19 cellular contexts compared by ENCODE assay signal in the genomic region with DNA sequence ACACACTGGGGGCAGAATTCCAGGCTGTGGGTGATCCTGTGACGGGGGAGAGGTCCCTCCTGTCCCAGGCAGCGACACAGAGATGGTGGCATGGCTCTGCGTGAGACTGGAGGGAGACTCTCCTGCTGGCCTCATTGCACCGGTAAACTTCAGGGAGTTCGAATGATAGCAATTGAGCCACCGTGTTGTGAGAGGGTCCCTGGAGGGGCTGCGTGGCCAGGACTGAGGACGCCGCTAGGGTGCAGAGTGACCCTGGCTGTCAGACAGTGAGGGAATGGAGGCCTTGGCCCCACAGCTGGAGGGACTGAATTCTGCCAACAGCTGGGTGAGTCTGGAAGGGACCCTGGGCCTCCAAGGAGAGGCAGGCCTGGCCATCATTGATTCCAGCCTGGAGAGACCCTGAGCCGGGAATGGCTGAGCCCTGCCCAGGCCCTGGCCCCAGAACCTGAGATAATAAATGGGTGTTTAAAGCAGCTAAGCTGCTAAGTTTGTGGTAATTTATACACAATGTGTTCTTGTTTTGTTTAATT. TPM values are rescaled to one million over a fixed set of nuclear protein-coding genes. Genes with fewer than 3 reads are reported as not detected.
DNase-seq lines count a peak whose midpoint lies in the region; ATAC-seq and TF ChIP-seq lines count a peak whose summit lies in the region.
"Had no signal": no experiment of that assay in that cellular context is flagged by ENCODE, and none has a peak within 500 bp of the region (broad histone marks: within the 10 kb centered on the region; RNA-seq: fewer than 3 reads in every experiment).

No MANE protein-coding gene starts in this region.

- H3K9me3 Mint-ChIP-seq in MCF 10A (ENCODE audit: unreplicated experiment): no peaks in the 10 kb centered on the region
- H3K9me3 Mint-ChIP-seq in stimulated activated effector memory CD8-positive, alpha-beta T cell treated with anti-CD3 and anti-CD28 coated beads, Interleukin-12 subunit alpha, Interleukin-12 subunit beta, amount 100 ng/mL, for 72 hours: no peaks in the 10 kb centered on the region
- H3K9me3 Mint-ChIP-seq: CD4-positive, CD25-positive, alpha-beta regulatory T cell; CD8-positive, alpha-beta memory T cell had no signal

- H3K4me2 ChIP-seq in GM23248 (ENCODE audit: unreplicated experiment): no peak overlapping the region

- CTCF ChIA-PET in MCF 10A (lab: Yijun Ruan, JAX): interaction anchor here (1.2 kb wide), 1 partner anchor 220 kb away, joined by 3 read pairs; no protein-coding TSS in a partner anchor

- TF ChIP-seq CTCF in MCF 10A (IDR thresholded peaks at IDR 0.05; ENCODE audit: unreplicated experiment): no peak
- no peak for TF ChIP-seq CTCF in breast epithelium (IDR thresholded peaks at IDR 0.05)
- no peak for TF ChIP-seq CTCF in BE2C (IDR thresholded peaks at IDR 0.05; ENCODE audit: low read depth, low read length)

- H3F3A ChIP-seq in GM23248 (ENCODE audit: insufficient read depth): no peaks in the 10 kb centered on the region

- no peak for ATAC-seq in stimulated activated effector memory CD8-positive, alpha-beta T cell treated with anti-CD3 and anti-CD28 coated beads, Interleukin-12 subunit alpha, Interleukin-12 subunit beta, amount 100 ng/mL, for 72 hours
- ATAC-seq: GM12878 had no signal

- H3K27me3 Mint-ChIP-seq in MCF 10A (ENCODE audit: insufficient read depth, unreplicated experiment): no peaks in the 10 kb centered on the region
- H3K27me3 Mint-ChIP-seq: CD4-positive, CD25-positive, alpha-beta regulatory T cell; CD8-positive, alpha-beta memory T cell had no signal

- no peaks in the 10 kb centered on the region for H4K20me1 ChIP-seq in GM23248 (ENCODE audit: insufficient read depth)

- no peaks in the 10 kb centered on the region for H3K4me1 ChIP-seq in breast epithelium
- no peaks in the 10 kb centered on the region for H3K4me1 ChIP-seq in BE2C
- H3K4me1 ChIP-seq in GM23248 (ENCODE audit: insufficient read depth): no peaks in the 10 kb centered on the region

- no peaks in the 10 kb centered on the region for H3K4me1 Mint-ChIP-seq in MCF 10A (ENCODE audit: insufficient read depth, unreplicated experiment)
- H3K4me1 Mint-ChIP-seq in stimulated activated effector memory CD8-positive, alpha-beta T cell treated with anti-CD3 and anti-CD28 coated beads, Interleukin-12 subunit alpha, Interleukin-12 subunit beta, amount 100 ng/mL, for 72 hours: no peaks in the 10 kb centered on the region
- H3K4me1 Mint-ChIP-seq: CD4-positive, CD25-positive, alpha-beta regulatory T cell; CD8-positive, alpha-beta memory T cell had no signal

- H3K36me3 Mint-ChIP-seq in MCF 10A (ENCODE audit: insufficient read depth, unreplicated experiment): peaks cover 48% of the 10 kb centered on the region
- peaks cover 33% of the 10 kb centered on the region for H3K36me3 Mint-ChIP-seq in stimulated activated effector memory CD8-positive, alpha-beta T cell treated with anti-CD3 and anti-CD28 coated beads, Interleukin-12 subunit alpha, Interleukin-12 subunit beta, amount 100 ng/mL, for 72 hours

- in situ Hi-C loops in GM23248 (cut with MboI): no loop called here

- TF ChIP-seq POLR2A in breast epithelium (IDR thresholded peaks at IDR 0.05): no peak

- no peaks in the 10 kb centered on the region for H3K9me3 ChIP-seq in breast epithelium
- no peaks in the 10 kb centered on the region for H3K9me3 ChIP-seq in BE2C
- no peaks in the 10 kb centered on the region for H3K9me3 ChIP-seq in GM23248 (ENCODE audit: low read depth)

- no peak overlapping the region for H3K27ac ChIP-seq in breast epithelium
- no peak overlapping the region for H3K27ac ChIP-seq in GM23248
- H3K27ac ChIP-seq: HL-60 had no signal

- H3K4me3 Mint-ChIP-seq in MCF 10A (ENCODE audit: unreplicated experiment): no peak overlapping the region
- no peak overlapping the region for H3K4me3 Mint-ChIP-seq in stimulated activated effector memory CD8-positive, alpha-beta T cell treated with anti-CD3 and anti-CD28 coated beads, Interleukin-12 subunit alpha, Interleukin-12 subunit beta, amount 100 ng/mL, for 72 hours
- H3K4me3 Mint-ChIP-seq: CD4-positive, CD25-positive, alpha-beta regulatory T cell; CD8-positive, alpha-beta memory T cell had no signal

- peak overlapping the region; percentile 37 for H3K27ac Mint-ChIP-seq in MCF 10A (ENCODE audit: low read depth, unreplicated experiment)
- peak overlapping the region; percentile 48 for H3K27ac Mint-ChIP-seq in stimulated activated effector memory CD8-positive, alpha-beta T cell treated with anti-CD3 and anti-CD28 coated beads, Interleukin-12 subunit alpha, Interleukin-12 subunit beta, amount 100 ng/mL, for 72 hours
- H3K27ac Mint-ChIP-seq: CD4-positive, CD25-positive, alpha-beta regulatory T cell had no signal

- intact Hi-C loops in MCF 10A (cut with micrococcal nuclease): no loop called here
- intact Hi-C loops in breast epithelium (cut with DNase I; ENCODE audit: low total_unique reads): no loop called here

- POLR2A ChIA-PET in MCF 10A (lab: Yijun Ruan, JAX): interaction anchor here (0.6 kb wide), 1 partner anchor 170 kb away, joined by 3 read pairs; no protein-coding TSS in a partner anchor

- H3K4me3 ChIP-seq in breast epithelium (no peak overlapping the region), BE2C (ENCODE audit: low read depth, low read length) (no peak overlapping the region), H7 (ENCODE audit: insufficient read depth, low read depth, low read length) (no peak overlapping the region), GM23248 (no peak overlapping the region)
- H3K4me3 ChIP-seq: GM12878 had no signal

- peaks cover 10% of the 10 kb centered on the region for H3K36me3 ChIP-seq in breast epithelium
- H3K36me3 ChIP-seq in BE2C: peaks cover 24% of the 10 kb centered on the region
- no peaks in the 10 kb centered on the region for H3K36me3 ChIP-seq in H7 (replicated peaks; ENCODE audit: control insufficient read depth, insufficient read depth, low read length)
- H3K36me3 ChIP-seq in GM23248 (ENCODE audit: low read depth): no peaks in the 10 kb centered on the region

- no peaks in the 10 kb centered on the region for H3K79me2 ChIP-seq in GM23248 (ENCODE audit: insufficient read depth)

- no peak overlapping the region for H3K9ac ChIP-seq in GM23248

- DNase-seq in MCF 10A (ENCODE audit: unreplicated experiment) (no peak), breast epithelium (ENCODE audit: low spot score in 2 of 2) (no peak), iPS-NIHi7 (ENCODE audit: extremely low spot score) (peak; percentile 7), BE2C (no peak), H7 (no peak), GM23248 (no peak)
- no peak for DNase-seq in stimulated activated effector memory CD8-positive, alpha-beta T cell treated with anti-CD3 and anti-CD28 coated beads, Interleukin-12 subunit alpha, Interleukin-12 subunit beta, amount 100 ng/mL, for 72 hours (ENCODE audit: low spot score in 2 of 2)
- DNase-seq: 8988T; C1 segment of cervical spinal cord; CD4-positive, CD25-positive, alpha-beta regulatory T cell; CD8-positive, alpha-beta memory T cell; COR-L47; DMS 273 treated with DMSO at 0.1 percent for 48 hours; DMS53; DND-41; EL; HCEC 1CT had no signal

- H3K27me3 ChIP-seq in breast epithelium (no peaks in the 10 kb centered on the region), BE2C (no peaks in the 10 kb centered on the region), H7 (ENCODE audit: control insufficient read depth, insufficient read depth, low read length) (peaks cover 33% of the 10 kb centered on the region), GM23248 (replicated peaks; ENCODE audit: insufficient read depth) (no peaks in the 10 kb centered on the region)

- H3K9me2 ChIP-seq in GM23248 (ENCODE audit: insufficient read depth): no peaks in the 10 kb centered on the region

- no peak overlapping the region for H2AFZ ChIP-seq in GM23248

- BruUV-seq in MCF 10A (replicated peaks; lab: Mats Ljungman, UMichigan): no TSS peak

- 89% methylated on average over 10 of the region's 10 CpGs for WGBS in GM23248 (ENCODE audit: low coverage in 1 of 2, low lambda C conversion rate in 2 of 2, missing lambda C conversion rate in 2 of 2), 2 experiments

RNA-seq across cellular contexts. Expression of gene CCDC57, which starts 32.6 kb away (rescaled TPM):
- 86.8 and 87.3 TPM in 2 replicates for total RNA-seq in MCF 10A (2022)
- 10 to 100 TPM; 13.4 to 56.9 (median 52.8) TPM for total RNA-seq in breast epithelium
- polyA plus RNA-seq in BE2C (2012; ENCODE audit: insufficient read depth, insufficient read length, low read depth): 51.0 TPM
- 3.7 and 6.0 TPM in 2 replicates for total RNA-seq in H7 (2014; rRNA removed; shearing (Covaris generic))
- total RNA-seq in GM23248 (2014; rRNA removed; shearing (Covaris generic)): 12.3 and 15.3 TPM in 2 replicates
- 6.2 and 10.6 TPM in 2 replicates for polyA plus RNA-seq in GM23248 (2016; fragmentation: Nextera tagmentation; extraction: Ambion mirVana)

RNA-seq across cellular contexts. Expression of gene SLC16A3, which starts 48.8 kb away (rescaled TPM):
- total RNA-seq in MCF 10A (2022) (268 and 350 TPM in 2 replicates), breast epithelium (10 to 100 TPM; 10.2 to 22.6 (median 17.3) TPM)
- polyA plus RNA-seq in BE2C (2012; ENCODE audit: insufficient read depth, insufficient read length, low read depth): 1.7 TPM
- total RNA-seq in H7 (2014; rRNA removed; shearing (Covaris generic)): 31.2 and 52.0 TPM in 2 replicates
- 550 and 595 TPM in 2 replicates for total RNA-seq in GM23248 (2014; rRNA removed; shearing (Covaris generic))
- 95.5 and 97.7 TPM in 2 replicates for polyA plus RNA-seq in GM23248 (2016; fragmentation: Nextera tagmentation; extraction: Ambion mirVana)
